Comparison of ENCODE assay signal across 10 cellular contexts in the genomic region with DNA sequence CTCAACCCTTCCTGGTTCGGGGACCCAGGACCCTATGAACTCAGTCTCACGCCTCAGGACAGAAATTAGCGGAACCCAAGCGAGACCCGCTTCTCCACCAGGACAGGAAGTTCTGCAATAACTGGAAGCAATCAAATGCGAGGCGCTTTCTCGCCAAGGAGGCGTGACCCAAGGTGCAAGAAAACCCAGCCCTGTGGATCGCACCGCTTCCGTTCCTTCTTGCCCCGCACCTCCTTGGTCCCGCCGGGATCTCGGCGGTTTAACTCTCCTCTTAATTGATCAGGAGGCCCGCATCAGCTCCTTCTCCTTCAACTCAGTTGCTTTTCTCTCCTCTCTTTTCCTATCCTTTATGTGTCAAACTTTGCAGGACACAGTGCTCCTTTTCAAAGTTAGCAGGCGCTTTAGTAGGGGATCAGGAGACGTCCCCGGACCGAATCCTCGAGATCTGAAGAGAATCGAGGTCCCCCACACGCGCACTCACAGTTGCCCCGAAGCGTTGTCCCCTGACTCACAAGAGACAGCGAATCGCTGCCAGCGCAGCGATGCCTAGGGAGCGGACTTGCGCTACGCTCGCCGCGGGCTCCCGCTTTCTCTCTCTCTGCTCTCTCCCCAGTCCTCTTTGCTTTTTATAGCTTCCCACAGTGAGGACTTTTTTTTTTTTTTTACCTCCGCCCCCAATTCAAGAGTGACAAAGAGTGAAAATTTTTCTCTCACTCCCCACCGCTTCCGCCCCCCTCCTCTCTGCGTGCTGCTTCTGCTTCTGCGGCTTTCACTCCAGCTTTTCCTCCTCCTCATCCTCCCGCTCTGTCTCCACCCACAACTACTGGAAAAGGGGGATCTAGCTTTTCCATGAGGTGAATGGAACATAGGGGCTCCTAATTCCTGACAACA. TPM values are rescaled to one million over a fixed set of nuclear protein-coding genes. Genes with fewer than 3 reads are reported as not detected.
DNase-seq lines count a peak whose midpoint lies in the region; ATAC-seq and TF ChIP-seq lines count a peak whose summit lies in the region.
"Had no signal": no experiment of that assay in that cellular context is flagged by ENCODE, and none has a peak within 500 bp of the region (broad histone marks: within the 10 kb centered on the region; RNA-seq: fewer than 3 reads in every experiment).

A gene with protein sequence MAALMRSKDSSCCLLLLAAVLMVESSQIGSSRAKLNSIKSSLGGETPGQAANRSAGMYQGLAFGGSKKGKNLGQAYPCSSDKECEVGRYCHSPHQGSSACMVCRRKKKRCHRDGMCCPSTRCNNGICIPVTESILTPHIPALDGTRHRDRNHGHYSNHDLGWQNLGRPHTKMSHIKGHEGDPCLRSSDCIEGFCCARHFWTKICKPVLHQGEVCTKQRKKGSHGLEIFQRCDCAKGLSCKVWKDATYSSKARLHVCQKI (minus strand): TSS at position 603 of the 891 bp plus-strand sequence. CDS start 722 bp downstream, outside the sequence.

- peaks cover 6% of the 10 kb centered on the region for H3K4me1 ChIP-seq in ectodermal cell (ENCODE audit: control insufficient read depth, insufficient read depth, low read length)
- H3K4me1 ChIP-seq in vagina = peaks cover 29% of the 10 kb centered on the region

- ATAC-seq in GM21737 (IDR thresholded peaks at IDR 0.05; ENCODE audit: unreplicated experiment) (no peak), GM21360 (IDR thresholded peaks at IDR 0.05; ENCODE audit: unreplicated experiment) (no peak)

- no peaks in the 10 kb centered on the region for H3K36me3 ChIP-seq in ectodermal cell (ENCODE audit: control insufficient read depth, insufficient read depth, low read length)
- H3K36me3 ChIP-seq in vagina = no peaks in the 10 kb centered on the region

- H3K9me3 ChIP-seq in ectodermal cell (ENCODE audit: control insufficient read depth, low read length) = no peaks in the 10 kb centered on the region
- no peaks in the 10 kb centered on the region for H3K9me3 ChIP-seq in vagina

- no peak for TF ChIP-seq CTCF in vagina (IDR thresholded peaks at IDR 0.05)

- WGBS in ectodermal cell, 2 experiments = 1% methylated on average over 45 of the region's 45 CpGs

- H3K27ac ChIP-seq in ectodermal cell (ENCODE audit: insufficient read depth, low read depth, low read length, poor library complexity, severe bottlenecking) (no peak within 1 kb of the TSS), vagina (no peak within 1 kb of the TSS)
- H3K27ac ChIP-seq: VCaP had no signal

- intact Hi-C loops in vagina (cut with DNase I) = no loop called here

- H3K4me3 ChIP-seq in ectodermal cell (ENCODE audit: insufficient read depth, low read depth, low read length) (peak within 1 kb of the TSS; percentile 44), vagina (peak within 1 kb of the TSS; percentile 25 to 44)

- TF ChIP-seq POLR2A in vagina (IDR thresholded peaks at IDR 0.05) = no peak

- peak; percentile 9 for DNase-seq in NCI-H82 (lab: John Stamatoyannopoulos, UW)
- no peak for DNase-seq in NCI-H82 treated with DMSO at 0.1 percent for 48 hours (lab: John Stamatoyannopoulos, UW; ENCODE audit: unreplicated experiment)
- peak; percentile 26 for DNase-seq in RPMI7951 (ENCODE audit: low read depth)
- DNase-seq in myocyte (ENCODE audit: low read depth) = peak; percentile 39
- DNase-seq in vagina (ENCODE audit: extremely low spot score in 2 of 2) = no peak
- DNase-seq: CD4-positive, CD25-positive, alpha-beta regulatory T cell had no signal

- H3K27me3 ChIP-seq in ectodermal cell (ENCODE audit: control insufficient read depth, insufficient read depth, low read length, poor library complexity, severe bottlenecking) (peaks cover 49% of the 10 kb centered on the region), vagina (no peaks in the 10 kb centered on the region)

RNA-seq across cellular contexts. Expression of the gene that starts here (rescaled TPM):
- total RNA-seq in RPMI7951 (2014; rRNA removed; shearing (Covaris generic)) = 5.1 and 6.5 TPM in 2 replicates
- polyA plus RNA-seq in ectodermal cell (2013, experiment 1 of 4) = 0.48 TPM
- 0.34 TPM for polyA plus RNA-seq in ectodermal cell (2013, experiment 2 of 4)
- 0.27 TPM for polyA plus RNA-seq in ectodermal cell (2013, experiment 3 of 4)
- polyA plus RNA-seq in ectodermal cell (2013, experiment 4 of 4) = 0.41 TPM
- 0.11 and 0.21 TPM in 2 replicates for total RNA-seq in myocyte
- polyA plus RNA-seq in myocyte (2012) = 17.7 TPM
- 0.49 TPM for total RNA-seq in vagina
- total RNA-seq: CD4-positive, CD25-positive, alpha-beta regulatory T cell had no signal
- polyA plus RNA-seq: CD4-positive, CD25-positive, alpha-beta regulatory T cell had no signal

Comparison
In these comparisons a context has a peak if more than half of its experiments do, and no peak if none do; other contexts are left out.
1. DNase-seq: peak in NCI-H82 (single experiment), RPMI7951 (single experiment) and myocyte (single experiment); none in NCI-H82 treated with DMSO at 0.1 percent for 48 hours (single experiment) and vagina (0 of 2).